Comparison of ENCODE assay signal across 9 cellular contexts in genomic region chr1:171081220-171081993, GRCh38. TPM values are rescaled to one million over a fixed set of nuclear protein-coding genes. Genes with fewer than 3 reads are reported as not detected.
DNase-seq lines count a peak whose midpoint lies in the region; ATAC-seq and TF ChIP-seq lines count a peak whose summit lies in the region.
"Had no signal": no experiment of that assay in that cellular context is flagged by ENCODE, and none has a peak within 500 bp of the region (broad histone marks: within the 10 kb centered on the region; RNA-seq: fewer than 3 reads in every experiment).

No MANE protein-coding gene starts in this region.

- H3K9ac ChIP-seq in mesendoderm (ENCODE audit: low read length) = no peak overlapping the region

- H3K4me3 Mint-ChIP-seq in T-helper 2 cell treated with Interferon-gamma antibody and Interleukin-4, amounts not matched to agents 5 μg/mL and 100 μg/mL, for 36 hours = no peak overlapping the region
- H3K4me3 Mint-ChIP-seq in nephron progenitor cell = no peak overlapping the region

- H3K27ac ChIP-seq in cingulate gyrus (ENCODE audit: low read depth, low read length) (peak overlapping the region; percentile 81), mesendoderm (ENCODE audit: low read depth, low read length) (no peak overlapping the region)

- no peak overlapping the region for H3K4me2 ChIP-seq in mesendoderm (ENCODE audit: low read length)

- WGBS in mesendoderm (ENCODE audit: extremely low coverage, insufficient coverage, low lambda C conversion rate) = no CpG with 5 or more reads among the region's 4 CpGs

- H3K4me3 ChIP-seq in mesendoderm (ENCODE audit: low read length) = no peak overlapping the region
- H3K4me3 ChIP-seq: HAP-1 had no signal

- no peak overlapping the region for H3K18ac ChIP-seq in mesendoderm (ENCODE audit: low read length)

- no peaks in the 10 kb centered on the region for H3K4me1 Mint-ChIP-seq in T-helper 2 cell treated with Interferon-gamma antibody and Interleukin-4, amounts not matched to agents 5 μg/mL and 100 μg/mL, for 36 hours (ENCODE audit: low read depth)
- no peaks in the 10 kb centered on the region for H3K4me1 Mint-ChIP-seq in nephron progenitor cell

- ATAC-seq in HG02840 (IDR thresholded peaks at IDR 0.05; ENCODE audit: low FRiP score, unreplicated experiment) (no peak), GM21786 (IDR thresholded peaks at IDR 0.05; ENCODE audit: unreplicated experiment) (no peak)

- no peak overlapping the region for H3K23ac ChIP-seq in mesendoderm (ENCODE audit: low read length)

- DNase-seq in DMS153 (lab: John Stamatoyannopoulos, UW) = peak; percentile 14
- peak; percentile 52 for DNase-seq in NCI-H2107 treated with DMSO at 0.1 percent for 48 hours (lab: John Stamatoyannopoulos, UW; ENCODE audit: unreplicated experiment)
- peak; percentile 17 for DNase-seq in mesendoderm
- DNase-seq in T-helper 2 cell treated with Interferon-gamma antibody and Interleukin-4, amounts not matched to agents 5 μg/mL and 100 μg/mL, for 36 hours (ENCODE audit: low spot score) = no peak
- DNase-seq in nephron progenitor cell = no peak

- no peaks in the 10 kb centered on the region for H3K27me3 ChIP-seq in mesendoderm (ENCODE audit: insufficient read depth, low read length, poor library complexity)

- H3K27me3 Mint-ChIP-seq in T-helper 2 cell treated with Interferon-gamma antibody and Interleukin-4, amounts not matched to agents 5 μg/mL and 100 μg/mL, for 36 hours (ENCODE audit: low read depth) = no peaks in the 10 kb centered on the region
- peaks cover 3% of the 10 kb centered on the region for H3K27me3 Mint-ChIP-seq in nephron progenitor cell (ENCODE audit: low read depth, poor library complexity)

- H3K4ac ChIP-seq in mesendoderm (ENCODE audit: low read depth, low read length) = no peak overlapping the region

- H4K5ac ChIP-seq in mesendoderm (ENCODE audit: low read length) = no peak overlapping the region

- H3K79me1 ChIP-seq in mesendoderm (ENCODE audit: low read length) = no peaks in the 10 kb centered on the region

- H4K8ac ChIP-seq in mesendoderm (ENCODE audit: low read depth, low read length) = no peak overlapping the region

- no peaks in the 10 kb centered on the region for H3K9me3 Mint-ChIP-seq in T-helper 2 cell treated with Interferon-gamma antibody and Interleukin-4, amounts not matched to agents 5 μg/mL and 100 μg/mL, for 36 hours
- H3K9me3 Mint-ChIP-seq in nephron progenitor cell = peaks cover 4% of the 10 kb centered on the region

- H3K36me3 Mint-ChIP-seq in T-helper 2 cell treated with Interferon-gamma antibody and Interleukin-4, amounts not matched to agents 5 μg/mL and 100 μg/mL, for 36 hours (ENCODE audit: low read depth) = no peaks in the 10 kb centered on the region
- H3K36me3 Mint-ChIP-seq in nephron progenitor cell (ENCODE audit: low read depth) = no peaks in the 10 kb centered on the region

- no peaks in the 10 kb centered on the region for H3K36me3 ChIP-seq in mesendoderm (ENCODE audit: control insufficient read depth, insufficient read depth, low read length)
- H3K36me3 ChIP-seq: HAP-1 had no signal

- H3K56ac ChIP-seq in mesendoderm (ENCODE audit: low read length) = no peak overlapping the region

- no peaks in the 10 kb centered on the region for H3K4me1 ChIP-seq in mesendoderm (ENCODE audit: control insufficient read depth, low read depth, low read length)
- H3K4me1 ChIP-seq: HAP-1 had no signal

- H2BK15ac ChIP-seq in mesendoderm (replicated peaks; ENCODE audit: low read depth) = no peak overlapping the region

- TF ChIP-seq CTCF in nephron progenitor cell (IDR thresholded peaks at IDR 0.05) = no peak

- H2BK5ac ChIP-seq in mesendoderm (ENCODE audit: low read length) = no peak overlapping the region

- no peak overlapping the region for H2AK5ac ChIP-seq in mesendoderm (ENCODE audit: low read length)

- no peak overlapping the region for H3K27ac Mint-ChIP-seq in T-helper 2 cell treated with Interferon-gamma antibody and Interleukin-4, amounts not matched to agents 5 μg/mL and 100 μg/mL, for 36 hours
- no peak overlapping the region for H3K27ac Mint-ChIP-seq in nephron progenitor cell

- no peaks in the 10 kb centered on the region for H3K79me2 ChIP-seq in mesendoderm (ENCODE audit: control insufficient read depth, insufficient read depth, low read length)

- H2BK120ac ChIP-seq in mesendoderm (ENCODE audit: low read depth, low read length) = no peak overlapping the region

RNA-seq across cellular contexts. Expression of gene FMO3, which starts 9.3 kb away (rescaled TPM):
- not detected for polyA plus RNA-seq in mesendoderm (2013, experiment 1 of 2)
- not detected for polyA plus RNA-seq in mesendoderm (2013, experiment 2 of 2)

Comparison
In these comparisons a context has a peak if more than half of its experiments do, and no peak if none do; other contexts are left out.
1. DNase-seq: peak in DMS153 (single experiment), NCI-H2107 treated with DMSO at 0.1 percent for 48 hours (single experiment) and mesendoderm (single experiment); none in T-helper 2 cell treated with Interferon-gamma antibody and Interleukin-4, amounts not matched to agents 5 μg/mL and 100 μg/mL, for 36 hours (single experiment) and nephron progenitor cell (single experiment).